Comparison of ENCODE assay signal across 12 cellular contexts in genomic region chr10:95201736-95202135, GRCh38. TPM values are rescaled to one million over a fixed set of nuclear protein-coding genes. Genes with fewer than 3 reads are reported as not detected.
DNase-seq lines count a peak whose midpoint lies in the region; ATAC-seq and FAIRE-seq lines count a peak whose summit lies in the region.
"Had no signal": no experiment of that assay in that cellular context is flagged by ENCODE, and none has a peak within 500 bp of the region (broad histone marks: within the 10 kb centered on the region; RNA-seq: fewer than 3 reads in every experiment).

No MANE protein-coding gene starts in this region.

- no peak for ATAC-seq in stimulated activated effector memory CD8-positive, alpha-beta T cell treated with anti-CD3 and anti-CD28 coated beads, Interleukin-12 subunit alpha, Interleukin-12 subunit beta, amount 100 ng/mL, for 72 hours

- no peak overlapping the region for H3K4me3 Mint-ChIP-seq in stimulated activated effector memory CD8-positive, alpha-beta T cell treated with anti-CD3 and anti-CD28 coated beads, Interleukin-12 subunit alpha, Interleukin-12 subunit beta, amount 100 ng/mL, for 72 hours

- H3K4me1 Mint-ChIP-seq in stimulated activated effector memory CD8-positive, alpha-beta T cell treated with anti-CD3 and anti-CD28 coated beads, Interleukin-12 subunit alpha, Interleukin-12 subunit beta, amount 100 ng/mL, for 72 hours = no peaks in the 10 kb centered on the region

- H3K27ac Mint-ChIP-seq in stimulated activated effector memory CD8-positive, alpha-beta T cell treated with anti-CD3 and anti-CD28 coated beads, Interleukin-12 subunit alpha, Interleukin-12 subunit beta, amount 100 ng/mL, for 72 hours = no peak overlapping the region

- DNase-seq in Daoy (ENCODE audit: low read depth) (peak; percentile 45), HTR-8/SVneo (ENCODE audit: insufficient read length, low spot score) (peak; percentile 40), adipocyte (ENCODE audit: low read depth) (peak; percentile 25), iPS-NIHi7 (ENCODE audit: extremely low spot score) (peak; percentile 25), Kasumi-1 (lab: John Stamatoyannopoulos, UW) (no peak), HuH-7 (ENCODE audit: low spot score) (no peak), retina (no peak)
- no peak for DNase-seq in stimulated activated effector memory CD8-positive, alpha-beta T cell treated with anti-CD3 and anti-CD28 coated beads, Interleukin-12 subunit alpha, Interleukin-12 subunit beta, amount 100 ng/mL, for 72 hours (ENCODE audit: low spot score in 2 of 2)
- DNase-seq: colonic mucosa; hypothalamus; spleen; stimulated activated CD8-positive, alpha-beta memory T cell treated with anti-CD3 and anti-CD28 coated beads, Interleukin-4, amount 100 ng/mL, for 48 hours had no signal

- H3K9me3 Mint-ChIP-seq in stimulated activated effector memory CD8-positive, alpha-beta T cell treated with anti-CD3 and anti-CD28 coated beads, Interleukin-12 subunit alpha, Interleukin-12 subunit beta, amount 100 ng/mL, for 72 hours = peaks cover 4% of the 10 kb centered on the region

- H3K27me3 ChIP-seq in adipocyte (replicated peaks; ENCODE audit: control insufficient read depth, insufficient read depth, low read length) = no peaks in the 10 kb centered on the region
- H3K27me3 ChIP-seq: colonic mucosa, spleen had no signal

- no peaks in the 10 kb centered on the region for H3K36me3 Mint-ChIP-seq in stimulated activated effector memory CD8-positive, alpha-beta T cell treated with anti-CD3 and anti-CD28 coated beads, Interleukin-12 subunit alpha, Interleukin-12 subunit beta, amount 100 ng/mL, for 72 hours

- H3K4me1 ChIP-seq in adipocyte (ENCODE audit: control insufficient read depth, insufficient read depth, low read length) = no peaks in the 10 kb centered on the region
- H3K4me1 ChIP-seq: colonic mucosa, spleen had no signal

- H3K4me3 ChIP-seq in adipocyte (ENCODE audit: low read length) = no peak overlapping the region
- H3K4me3 ChIP-seq: colonic mucosa, spleen had no signal

- H3K9me3 ChIP-seq in adipocyte (ENCODE audit: control insufficient read depth, low read length) = no peaks in the 10 kb centered on the region
- H3K9me3 ChIP-seq: colonic mucosa, spleen had no signal

- no peaks in the 10 kb centered on the region for H3K36me3 ChIP-seq in adipocyte (ENCODE audit: control insufficient read depth, insufficient read depth, low read length, severe bottlenecking)
- H3K36me3 ChIP-seq: colonic mucosa, spleen had no signal

- H3K9ac ChIP-seq in adipocyte (ENCODE audit: low read length) = no peak overlapping the region

- no peak for FAIRE-seq in HTR-8/SVneo (lab: Jason Lieb, UNC)

RNA-seq across cellular contexts. Expression of gene ACSM6, which starts 7.7 kb away (rescaled TPM):
- not detected in 2 replicates for total RNA-seq in Daoy (2014; rRNA removed; shearing (Covaris generic))
- total RNA-seq: colonic mucosa, spleen had no signal

Comparison
In these comparisons a context has a peak if more than half of its experiments do, and no peak if none do; other contexts are left out.
1. DNase-seq: peak in Daoy (single experiment), HTR-8/SVneo (single experiment), adipocyte (single experiment) and iPS-NIHi7 (single experiment); none in stimulated activated effector memory CD8-positive, alpha-beta T cell treated with anti-CD3 and anti-CD28 coated beads, Interleukin-12 subunit alpha, Interleukin-12 subunit beta, amount 100 ng/mL, for 72 hours (0 of 2), Kasumi-1 (0 of 2), HuH-7 (single experiment) and retina (single experiment).